Comparison of ENCODE assay signal across 16 cellular contexts in genomic region chr12:69417741-69418167, GRCh38. TPM values are rescaled to one million over a fixed set of nuclear protein-coding genes. Genes with fewer than 3 reads are reported as not detected.
DNase-seq lines count a peak whose midpoint lies in the region; ATAC-seq, FAIRE-seq and TF ChIP-seq lines count a peak whose summit lies in the region.
"Had no signal": no experiment of that assay in that cellular context is flagged by ENCODE, and none has a peak within 500 bp of the region (broad histone marks: within the 10 kb centered on the region; RNA-seq: fewer than 3 reads in every experiment).

No MANE protein-coding gene starts in this region.

- 92% methylated on average over 5 of the region's 5 CpGs for WGBS in SK-N-SH (ENCODE audit: low lambda C conversion rate)
- 38% methylated on average over 5 of the region's 5 CpGs for WGBS in right lobe of liver (ENCODE audit: insufficient coverage, low coverage, low lambda C conversion rate, missing lambda C conversion rate)
- no CpG with 5 or more reads among the region's 5 CpGs for WGBS in H9 (ENCODE audit: extremely low coverage, insufficient read length, low lambda C conversion rate)

- no peak overlapping the region for H2AK5ac ChIP-seq in H9 (ENCODE audit: insufficient read length, low read length)

- TF ChIP-seq POLR2A in right lobe of liver (IDR thresholded peaks at IDR 0.05): no peak

- no peaks in the 10 kb centered on the region for H3K23me2 ChIP-seq in H9 (ENCODE audit: insufficient read length, low read depth, low read length, poor library complexity, severe bottlenecking)

- H3K9ac ChIP-seq in SK-N-SH (no peak overlapping the region), H9 (ENCODE audit: extremely low read depth, insufficient read length, low read length) (no peak overlapping the region)

- no peak overlapping the region for H3K18ac ChIP-seq in H9 (ENCODE audit: insufficient read length, low read depth, low read length)

- no peak overlapping the region for H2BK20ac ChIP-seq in H9 (ENCODE audit: low read depth, low read length, poor library complexity, severe bottlenecking)

- H2BK5ac ChIP-seq in H9 (ENCODE audit: insufficient read length, low read length): no peak overlapping the region

- no peak overlapping the region for H3K4me2 ChIP-seq in SK-N-SH
- no peak overlapping the region for H3K4me2 ChIP-seq in H9 (ENCODE audit: insufficient read depth, insufficient read length, low read length)
- H3K4me2 ChIP-seq: GM23338 had no signal

- H3K56ac ChIP-seq in H9 (ENCODE audit: insufficient read length, low read depth, low read length): no peak overlapping the region

- no peaks in the 10 kb centered on the region for H3K9me2 ChIP-seq in SK-N-SH

- no peaks in the 10 kb centered on the region for H3K9me3 ChIP-seq in SK-N-SH
- no peaks in the 10 kb centered on the region for H3K9me3 ChIP-seq in right lobe of liver
- no peaks in the 10 kb centered on the region for H3K9me3 ChIP-seq in H9 (ENCODE audit: control insufficient read depth, low read depth, low read length)
- H3K9me3 ChIP-seq: BE2C had no signal

- H3K27me3 ChIP-seq in SK-N-SH (ENCODE audit: insufficient read depth) (no peaks in the 10 kb centered on the region), right lobe of liver (no peaks in the 10 kb centered on the region), H9 (ENCODE audit: insufficient read depth, low read length) (no peaks in the 10 kb centered on the region)
- H3K27me3 ChIP-seq: BE2C had no signal

- no peak for DNase-seq in SK-N-SH
- no peak for DNase-seq in right lobe of liver
- no peak for DNase-seq in NCI-H748 (lab: John Stamatoyannopoulos, UW; ENCODE audit: unreplicated experiment)
- DNase-seq in H9: no peak
- DNase-seq: BE2C; CD4-positive, alpha-beta memory T cell; H7 had no signal

- H3F3A ChIP-seq in SK-N-SH (replicated peaks; ENCODE audit: insufficient read depth): peaks cover 6% of the 10 kb centered on the region

- H4K91ac ChIP-seq in H9 (ENCODE audit: insufficient read length, low read depth, low read length): no peak overlapping the region

- no peak overlapping the region for H3K27ac ChIP-seq in SK-N-SH (ENCODE audit: low read depth in 2 of 2, low read length in 1 of 2)
- peak overlapping the region; percentile 55 to 62 (median 60) for H3K27ac ChIP-seq in right lobe of liver
- H3K27ac ChIP-seq in H9 (ENCODE audit: insufficient read length, low read depth, low read length): no peak overlapping the region

- H3K36me3 Mint-ChIP-seq in H9 (ENCODE audit: insufficient read depth in 1 of 3, low read depth in 3 of 3): peaks cover 0 to under 1% (median 0%) of the 10 kb centered on the region in 3 experiments; a peak in 1 of 7 replicates

- POLR2A ChIA-PET in SK-N-SH (lab: Yijun Ruan, JAX): no interaction called here

- H3K27ac Mint-ChIP-seq in H9: no peak overlapping the region
- H3K27ac Mint-ChIP-seq: CD4-positive, alpha-beta memory T cell; GM23338 had no signal

- H3K4me1 Mint-ChIP-seq in H9: peaks cover 13% of the 10 kb centered on the region in 2 experiments
- H3K4me1 Mint-ChIP-seq: CD4-positive, alpha-beta memory T cell had no signal

- peak; percentile 17 for FAIRE-seq in islet of Langerhans (lab: Jason Lieb, UNC)
- FAIRE-seq: A204.1, D721Med, GM18507, HTR-8/SVneo had no signal

- intact Hi-C loops in right lobe of liver (cut with DNase I): no loop called here

- no peaks in the 10 kb centered on the region for H3K9me3 Mint-ChIP-seq in H9
- H3K9me3 Mint-ChIP-seq: CD4-positive, alpha-beta memory T cell; GM23338 had no signal

- ATAC-seq in SK-N-SH treated with all-trans-retinoic acid at 6 μM for 48 hours: no peak
- ATAC-seq in right lobe of liver: peak; percentile 68 to 82 (median 74)
- no peak for ATAC-seq in GM21381 (IDR thresholded peaks at IDR 0.05; ENCODE audit: unreplicated experiment)
- ATAC-seq: GM23338, K562 had no signal

- TF ChIP-seq RAD21 in SK-N-SH (IDR thresholded peaks at IDR 0.05; ENCODE audit: low read length): no peak

- H3K4me1 ChIP-seq in SK-N-SH (ENCODE audit: control insufficient read depth in 1 of 2, insufficient read depth in 2 of 2, low read depth in 1 of 2, low read length in 1 of 2) (peaks cover 5 to 8% of the 10 kb centered on the region in 2 experiments; a peak in 3 of 4 replicates), right lobe of liver (peaks cover 0 to 28% (median 11%) of the 10 kb centered on the region in 4 donors), H9 (ENCODE audit: insufficient read depth, low read length) (no peaks in the 10 kb centered on the region)

- no peak overlapping the region for H2BK12ac ChIP-seq in H9 (ENCODE audit: insufficient read length, low read depth, low read length)

- H3K4ac ChIP-seq in H9 (ENCODE audit: low read depth, low read length): no peak overlapping the region

- H4K8ac ChIP-seq in H9 (replicated peaks; ENCODE audit: insufficient read length, low read depth, low read length): no peak overlapping the region

- H3K4me3 ChIP-seq in SK-N-SH (ENCODE audit: low read depth in 2 of 2, low read length in 1 of 2): no peak overlapping the region
- H3K4me3 ChIP-seq in right lobe of liver: no peak overlapping the region
- H3K4me3 ChIP-seq: GM23338, K562 had no signal

- no peak overlapping the region for H4K5ac ChIP-seq in H9 (ENCODE audit: insufficient read length, low read depth, low read length)

- H3K79me1 ChIP-seq in H9 (ENCODE audit: insufficient read depth, low read depth, low read length, poor library complexity, severe bottlenecking): no peaks in the 10 kb centered on the region

- no peak overlapping the region for H2BK120ac ChIP-seq in H9 (ENCODE audit: low read depth, low read length, poor library complexity, severe bottlenecking)

- no peak overlapping the region for H3K23ac ChIP-seq in H9 (ENCODE audit: insufficient read length, low read depth, low read length)

- H3K36me3 ChIP-seq in SK-N-SH (replicated peaks in 1 of 2; ENCODE audit: control insufficient read depth in 1 of 2, insufficient read depth in 2 of 2, low read length in 1 of 2): no peaks in the 10 kb centered on the region
- H3K36me3 ChIP-seq in right lobe of liver: no peaks in the 10 kb centered on the region
- H3K36me3 ChIP-seq: BE2C had no signal

- CTCF ChIA-PET in SK-N-SH (lab: Yijun Ruan, JAX): interaction anchor here (0.6 to 1.2 kb wide), 2 partner anchors 153 to 221 kb away, joined by 3 to 4 read pairs; no protein-coding TSS in a partner anchor

- no peaks in the 10 kb centered on the region for H4K20me1 ChIP-seq in SK-N-SH (ENCODE audit: insufficient read depth)
- no peaks in the 10 kb centered on the region for H4K20me1 ChIP-seq in H9 (ENCODE audit: control insufficient read depth, insufficient read depth, insufficient read length)

- peak overlapping the region; percentile 15; the same call in 1 of the 2 replicates for H2AFZ ChIP-seq in SK-N-SH (ENCODE audit: low read depth)
- no peak overlapping the region for H2AFZ ChIP-seq in H9 (ENCODE audit: low read length)
- H2AFZ ChIP-seq: GM23338 had no signal

- H3K14ac ChIP-seq in H9 (ENCODE audit: insufficient read depth, low read length): no peak overlapping the region

- no peaks in the 10 kb centered on the region for H3K27me3 Mint-ChIP-seq in H9 (ENCODE audit: low read depth)

- TF ChIP-seq CTCF in SK-N-SH (IDR thresholded peaks at IDR 0.05) (no peak), right lobe of liver (IDR thresholded peaks at IDR 0.05) (no peak), H9 (conservative IDR thresholded peaks at IDR 0.05) (no peak)

- H3T11ph ChIP-seq in H9 (ENCODE audit: low read length): no peak overlapping the region

- H3K79me2 ChIP-seq in SK-N-SH (ENCODE audit: insufficient read depth) (no peaks in the 10 kb centered on the region), H9 (ENCODE audit: insufficient read depth, low read length) (no peaks in the 10 kb centered on the region)

- no peak overlapping the region for H2BK15ac ChIP-seq in H9 (ENCODE audit: low read depth, low read length)

- H3K4me3 Mint-ChIP-seq in H9: no peak overlapping the region
- H3K4me3 Mint-ChIP-seq: CD4-positive, alpha-beta memory T cell; GM23338 had no signal

- TF ChIP-seq EP300 in SK-N-SH (IDR thresholded peaks at IDR 0.05; ENCODE audit: borderline replicate concordance in 1 of 2, low read depth in 1 of 2, low read length in 1 of 2): no peak

TF ChIP-seq in SK-N-SH, 30 proteins besides CTCF, POLR2A, EP300 and RAD21 (continues in another document):
- TF ChIP-seq USF2 (IDR thresholded peaks at IDR 0.05; ENCODE audit: borderline replicate concordance, low read depth, low read length) (no peak), GATA2 (CRISPR knock-in tag; IDR thresholded peaks at IDR 0.05) (no peak)

TF ChIP-seq in SK-N-SH treated with all-trans-retinoic acid at 6 μM for 48 hours, 23 proteins besides CTCF, POLR2A, EP300 and RAD21 (continues in another document):
- TF ChIP-seq CSRNP3 (CRISPR knock-in tag; IDR thresholded peaks at IDR 0.05): no peak

RNA-seq across cellular contexts. Expression of gene FRS2, which starts 52.4 kb away (rescaled TPM):
- polyA plus RNA-seq in SK-N-SH (2012; rRNA removed): 7.1 and 9.6 TPM in 2 replicates
- 9.6 and 10.6 TPM in 2 replicates for polyA plus RNA-seq in SK-N-SH (2012; cell fraction: cytosol; rRNA removed)
- polyA plus RNA-seq in SK-N-SH (2012; cell fraction: nucleus; rRNA removed): 5.8 and 13.9 TPM in 2 replicates
- 10 to 100 TPM; 13.8 to 27.8 (median 15.8) TPM for total RNA-seq in right lobe of liver
- 30.6 and 33.7 TPM in 2 replicates for total RNA-seq in H9 (2021)

RNA-seq across cellular contexts. Expression of gene YEATS4, which starts 58.2 kb away (rescaled TPM):
- polyA plus RNA-seq in SK-N-SH (2012; rRNA removed): 11.4 and 13.2 TPM in 2 replicates
- polyA plus RNA-seq in SK-N-SH (2012; cell fraction: cytosol; rRNA removed): 12.1 and 17.1 TPM in 2 replicates
- polyA plus RNA-seq in SK-N-SH (2012; cell fraction: nucleus; rRNA removed): 7.5 and 8.5 TPM in 2 replicates
- total RNA-seq in right lobe of liver (10 to 100 TPM in 2 of 6 experiments, 1 to 10 TPM in 4; 2.9 to 17.3 (median 5.8) TPM), H9 (2021) (35.6 and 37.7 TPM in 2 replicates)

Comparison
In these comparisons a context has a peak if more than half of its experiments do, and no peak if none do; other contexts are left out.
1. H3K27ac ChIP-seq: peak in right lobe of liver (3 of 3); none in SK-N-SH (0 of 2) and H9 (single experiment).
2. ATAC-seq: peak in right lobe of liver (4 of 4); none in SK-N-SH treated with all-trans-retinoic acid at 6 μM for 48 hours (single experiment) and GM21381 (single experiment).